In genomic region chr11:90309693-90310092, GRCh38 we compare ENCODE assay signal across 25 cellular contexts.
"Had no signal": no experiment of that assay in that cellular context is flagged by ENCODE, and none has a peak within 500 bp of the region (broad histone marks: within the 10 kb centered on the region; RNA-seq: fewer than 3 reads in every experiment).

No MANE protein-coding gene starts in this region.

- H3K4me3 Mint-ChIP-seq: activated CD4-positive, alpha-beta T cell treated with anti-CD3 and anti-CD28 coated beads, Interleukin-2, amount 10 ng/mL, durations not matched to agents 7 days and 5 days; activated CD8-positive, alpha-beta T cell treated with anti-CD3 and anti-CD28 coated beads, Interleukin-2, amount 10 ng/mL, durations not matched to agents 7 days and 5 days; activated T-cell treated with anti-CD3 and anti-CD28 coated beads, Interleukin-2, amount 50 U/mL, for 24 hours had no signal

- DNase-seq: activated CD4-positive, alpha-beta T cell treated with anti-CD3 and anti-CD28 coated beads, Interleukin-2, amount 10 ng/mL, durations not matched to agents 7 days and 5 days; activated CD4-positive, alpha-beta T cell treated with anti-CD3 and anti-CD28 coated beads, Interleukin-2, amount 50 U/mL, for 48 hours; activated CD8-positive, alpha-beta T cell treated with anti-CD3 and anti-CD28 coated beads, Interleukin-2, amount 10 ng/mL, durations not matched to agents 7 days and 5 days; activated gamma-delta T cell; activated naive CD4-positive, alpha-beta T cell treated with Interleukin-2 at 50 U/mL for 16 hours; activated T-cell treated with anti-CD3 and anti-CD28 coated beads, Interleukin-2, amount 50 U/mL, for 24 hours; adrenal gland; anterior cingulate cortex; brain microvascular endothelial cell; central memory CD4-positive, alpha-beta T cell; Karpas-422; KBM-7; NCI-H1105; NCI-H1417 treated with DMSO at 0.1 percent for 48 hours; NCI-H187 treated with DMSO at 0.1 percent for 48 hours; NCI-H2081; NCI-H2171 treated with DMSO at 0.1 percent for 48 hours; NCI-H226; NCI-H446 treated with DMSO at 0.1 percent for 48 hours; NCI-H524; Right ventricle myocardium superior; T1000; WERI-Rb-1 had no signal

- H3K9me3 Mint-ChIP-seq: activated CD4-positive, alpha-beta T cell treated with anti-CD3 and anti-CD28 coated beads, Interleukin-2, amount 10 ng/mL, durations not matched to agents 7 days and 5 days; activated naive CD4-positive, alpha-beta T cell treated with anti-CD3 and anti-CD28 coated beads, Interleukin-2, amount 50 U/mL, for 72 hours; activated T-cell treated with anti-CD3 and anti-CD28 coated beads, Interleukin-2, amount 50 U/mL, for 24 hours; activated T-helper 2 cell treated with anti-CD3 and anti-CD28 coated beads, Interferon-gamma antibody, Interleukin-2, Interleukin-4, amounts not matched to agents 10 μg/mL and 5 μg/mL and 100 μg/mL, durations not matched to agents 14 hours and 24 hours and 36 hours had no signal

- H3K27me3 ChIP-seq: adrenal gland, brain microvascular endothelial cell had no signal

- H3K27ac ChIP-seq: adrenal gland, brain microvascular endothelial cell, WERI-Rb-1 had no signal

- H3K4me1 Mint-ChIP-seq: activated CD4-positive, alpha-beta T cell treated with anti-CD3 and anti-CD28 coated beads, Interleukin-2, amount 10 ng/mL, durations not matched to agents 7 days and 5 days had no signal

- H3K36me3 ChIP-seq: adrenal gland, brain microvascular endothelial cell, WERI-Rb-1 had no signal

- H3K27me3 Mint-ChIP-seq: activated CD4-positive, alpha-beta T cell treated with anti-CD3 and anti-CD28 coated beads, Interleukin-2, amount 10 ng/mL, durations not matched to agents 7 days and 5 days; activated T-cell treated with anti-CD3 and anti-CD28 coated beads, Interleukin-2, amount 50 U/mL, for 24 hours had no signal

- H3K4me3 ChIP-seq: adrenal gland had no signal

- H3K4me1 ChIP-seq: adrenal gland had no signal

- H3K27ac Mint-ChIP-seq: activated CD4-positive, alpha-beta T cell treated with anti-CD3 and anti-CD28 coated beads, Interleukin-2, amount 10 ng/mL, durations not matched to agents 7 days and 5 days; activated CD8-positive, alpha-beta T cell treated with anti-CD3 and anti-CD28 coated beads, Interleukin-2, amount 10 ng/mL, durations not matched to agents 7 days and 5 days; activated naive CD4-positive, alpha-beta T cell treated with anti-CD3 and anti-CD28 coated beads, Interleukin-2, amount 50 U/mL, for 72 hours; activated T-cell treated with anti-CD3 and anti-CD28 coated beads, Interleukin-2, amount 50 U/mL, for 24 hours; activated T-helper 2 cell treated with anti-CD3 and anti-CD28 coated beads, Interferon-gamma antibody, Interleukin-2, Interleukin-4, amounts not matched to agents 10 μg/mL and 5 μg/mL and 100 μg/mL, durations not matched to agents 14 hours and 24 hours and 36 hours had no signal

- H3K9me3 ChIP-seq: adrenal gland had no signal

- ATAC-seq: activated CD8-positive, alpha-beta T cell treated with anti-CD3 and anti-CD28 coated beads, Interleukin-2, amount 10 ng/mL, durations not matched to agents 7 days and 5 days; activated naive CD4-positive, alpha-beta T cell treated with anti-CD3 and anti-CD28 coated beads, Interleukin-2, amount 50 U/mL, for 72 hours had no signal
